Comparison of ENCODE assay signal across 8 cellular contexts in the genomic region with DNA sequence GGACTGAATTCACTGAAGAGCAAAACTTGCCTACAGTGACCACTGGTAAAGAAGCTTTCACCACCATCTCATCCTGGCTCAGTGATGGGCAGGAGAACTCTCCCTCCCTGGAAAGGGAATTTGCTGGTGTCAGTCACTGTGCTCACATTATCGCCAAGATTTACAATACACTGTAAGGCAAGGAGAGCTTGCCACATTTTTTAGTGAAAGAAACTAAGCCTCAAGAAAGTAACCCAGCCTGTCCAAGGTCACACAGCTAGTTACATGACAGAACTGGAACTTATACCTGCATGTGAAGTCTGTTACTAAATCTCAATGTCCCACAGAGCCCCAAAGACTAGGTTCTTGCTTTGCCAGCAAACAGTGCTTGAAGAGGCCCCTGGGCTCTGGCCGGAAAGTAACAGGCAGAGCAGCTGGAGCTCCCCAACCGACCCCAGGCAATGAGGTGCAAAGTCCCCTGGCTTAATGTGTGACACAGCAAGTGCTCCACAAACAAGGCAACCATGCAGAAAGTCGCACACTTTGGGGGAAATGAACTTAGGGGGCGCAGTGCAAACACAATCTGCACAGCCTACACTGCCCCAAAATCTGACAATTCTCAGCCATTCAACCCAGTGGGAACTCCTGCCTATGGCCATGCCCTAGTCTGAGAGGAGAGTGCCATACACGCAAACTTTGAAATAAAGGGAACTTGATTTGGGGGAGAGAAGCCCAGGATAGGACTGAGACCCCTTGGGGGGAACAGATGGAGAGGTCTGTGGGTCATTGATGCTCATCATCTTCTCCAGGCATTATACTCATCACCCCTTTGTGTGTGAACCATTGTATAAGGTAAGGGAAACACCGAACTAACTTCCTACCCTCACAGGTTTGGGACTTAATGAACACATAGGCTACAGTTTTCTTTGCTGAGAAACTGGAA. TPM values are rescaled to one million over a fixed set of nuclear protein-coding genes. Genes with fewer than 3 reads are reported as not detected.
DNase-seq lines count a peak whose midpoint lies in the region; FAIRE-seq and TF ChIP-seq lines count a peak whose summit lies in the region.

No MANE protein-coding gene starts in this region.

- peaks cover 36% of the 10 kb centered on the region for H3K36me3 Mint-ChIP-seq in osteocyte (ENCODE audit: unreplicated experiment)

- FAIRE-seq in H54 (lab: Jason Lieb, UNC): no peak

- H3K27ac Mint-ChIP-seq in osteocyte (ENCODE audit: unreplicated experiment): peak overlapping the region; percentile 98

- H3K4me1 Mint-ChIP-seq in osteocyte (ENCODE audit: unreplicated experiment): peaks cover 65% of the 10 kb centered on the region

- TF ChIP-seq POLR2A in erythroblast (IDR thresholded peaks at IDR 0.05; ENCODE audit: low read length) (peak; percentile 25), H54 (IDR thresholded peaks at IDR 0.05; ENCODE audit: low read depth, low read length) (no peak)

- DNase-seq in activated naive CD4-positive, alpha-beta T cell treated with Interleukin-2 at 50 U/mL for 16 hours: peak; percentile 29
- no peak for DNase-seq in activated naive CD4-positive, alpha-beta T cell (lab: John Stamatoyannopoulos, UW)
- DNase-seq in UCSD-AML1 (lab: John Stamatoyannopoulos, UW; ENCODE audit: unreplicated experiment) (peak; percentile 35), erythroblast (lab: John Stamatoyannopoulos, UW) (peak; percentile 63 to 81), osteocyte (ENCODE audit: extremely low spot score, unreplicated experiment) (no peak), H54 (ENCODE audit: insufficient read length, low spot score) (no peak), NCI-H1105 (lab: John Stamatoyannopoulos, UW) (no peak)
- no peak for DNase-seq in effector CD8-positive, alpha-beta T cell (lab: John Stamatoyannopoulos, UW)

- H3K27me3 Mint-ChIP-seq in osteocyte (ENCODE audit: unreplicated experiment): no peaks in the 10 kb centered on the region

- no peaks in the 10 kb centered on the region for H3K9me3 Mint-ChIP-seq in osteocyte (ENCODE audit: unreplicated experiment)

- H3K4me3 Mint-ChIP-seq in osteocyte (ENCODE audit: unreplicated experiment): peak overlapping the region; percentile 90

- no peak for TF ChIP-seq CTCF in osteocyte (IDR thresholded peaks at IDR 0.05)

RNA-seq across cellular contexts. Expression of a gene that starts 1.9 kb away (rescaled TPM):
- total RNA-seq in osteocyte: 67.0 and 69.4 TPM in 2 replicates

RNA-seq across cellular contexts. Expression of a gene that starts 18.3 kb away (rescaled TPM):
- total RNA-seq in osteocyte: 22.6 and 25.5 TPM in 2 replicates

Comparison
In these comparisons a context has a peak if more than half of its experiments do, and no peak if none do; other contexts are left out.
1. DNase-seq: peak in activated naive CD4-positive, alpha-beta T cell treated with Interleukin-2 at 50 U/mL for 16 hours (single experiment), UCSD-AML1 (single experiment) and erythroblast (2 of 2); none in activated naive CD4-positive, alpha-beta T cell (0 of 4), osteocyte (single experiment), H54 (single experiment), NCI-H1105 (single experiment) and effector CD8-positive, alpha-beta T cell (single experiment).